14 cellular contexts compared by ENCODE assay signal in genomic region chr10:71638577-71639411, GRCh38.
DNase-seq lines count a peak whose midpoint lies in the region; ATAC-seq and TF ChIP-seq lines count a peak whose summit lies in the region.
"Had no signal": no experiment of that assay in that cellular context is flagged by ENCODE, and none has a peak within 500 bp of the region (broad histone marks: within the 10 kb centered on the region; RNA-seq: fewer than 3 reads in every experiment).

No MANE protein-coding gene starts in this region.

- BruUV-seq in Caco-2 (replicated peaks; lab: Mats Ljungman, UMichigan), result TSS peak; percentile 53

- intact Hi-C loops in Caco-2 (cut with micrococcal nuclease; ENCODE audit: unreplicated experiment), result loop anchor here (1.0 to 10.0 kb wide), 2 partner anchors 9 to 324 kb away; partner anchors contain the start of gene SLC29A3
- intact Hi-C loops in activated T-helper 2 cell treated with anti-CD3 and anti-CD28 coated beads, Interferon-gamma antibody, Interleukin-2, Interleukin-4, amounts not matched to agents 10 μg/mL and 5 μg/mL and 100 μg/mL, durations not matched to agents 14 hours and 24 hours and 36 hours (cut with micrococcal nuclease), result no loop called here

- CTCF ChIA-PET in Caco-2 (lab: Charles Lee), result interaction anchor here (0.6 to 2.0 kb wide), 11 partner anchors 15 to 1492 kb away, joined by 3 to 26 read pairs (median 4); partner anchors contain the start of genes SLC29A3 and TYSND1

- H3K4me1 Mint-ChIP-seq in Caco-2 (ENCODE audit: low read depth, unreplicated experiment), result peaks cover 51% of the 10 kb centered on the region
- H3K4me1 Mint-ChIP-seq in activated T-helper 2 cell treated with anti-CD3 and anti-CD28 coated beads, Interferon-gamma antibody, Interleukin-2, Interleukin-4, amounts not matched to agents 10 μg/mL and 5 μg/mL and 100 μg/mL, durations not matched to agents 14 hours and 24 hours and 36 hours (ENCODE audit: low read depth), result peaks cover 5% of the 10 kb centered on the region

- H3K27ac Mint-ChIP-seq in Caco-2 (ENCODE audit: unreplicated experiment), result peak overlapping the region; percentile 93
- H3K27ac Mint-ChIP-seq in activated T-helper 2 cell treated with anti-CD3 and anti-CD28 coated beads, Interferon-gamma antibody, Interleukin-2, Interleukin-4, amounts not matched to agents 10 μg/mL and 5 μg/mL and 100 μg/mL, durations not matched to agents 14 hours and 24 hours and 36 hours, result no peak overlapping the region

- H3K27me3 ChIP-seq in Caco-2 (replicated peaks; ENCODE audit: control insufficient read depth, insufficient read depth, low read length) (no peaks in the 10 kb centered on the region), ectodermal cell (ENCODE audit: control insufficient read depth, insufficient read depth, low read length, poor library complexity, severe bottlenecking) (peaks cover 6% of the 10 kb centered on the region), neutrophil (no peaks in the 10 kb centered on the region)
- H3K27me3 ChIP-seq: thyroid gland had no signal

- H3K27me3 Mint-ChIP-seq in Caco-2 (ENCODE audit: insufficient read depth, unreplicated experiment), result no peaks in the 10 kb centered on the region
- H3K27me3 Mint-ChIP-seq in activated T-helper 2 cell treated with anti-CD3 and anti-CD28 coated beads, Interferon-gamma antibody, Interleukin-2, Interleukin-4, amounts not matched to agents 10 μg/mL and 5 μg/mL and 100 μg/mL, durations not matched to agents 14 hours and 24 hours and 36 hours (ENCODE audit: low read depth), result peaks cover 2% of the 10 kb centered on the region

- H3K9me3 Mint-ChIP-seq in Caco-2 (ENCODE audit: unreplicated experiment), result no peaks in the 10 kb centered on the region
- H3K9me3 Mint-ChIP-seq in activated T-helper 2 cell treated with anti-CD3 and anti-CD28 coated beads, Interferon-gamma antibody, Interleukin-2, Interleukin-4, amounts not matched to agents 10 μg/mL and 5 μg/mL and 100 μg/mL, durations not matched to agents 14 hours and 24 hours and 36 hours, result no peaks in the 10 kb centered on the region

- WGBS in ectodermal cell, 2 experiments, result 41 to 45% methylated on average over 23 of the region's 23 CpGs

- no peak for ATAC-seq in HG03139 (IDR thresholded peaks at IDR 0.05; ENCODE audit: unreplicated experiment)
- ATAC-seq in GM19397 (IDR thresholded peaks at IDR 0.05; ENCODE audit: unreplicated experiment), result no peak

- no peaks in the 10 kb centered on the region for H3K36me3 Mint-ChIP-seq in Caco-2 (ENCODE audit: insufficient read depth, unreplicated experiment)
- H3K36me3 Mint-ChIP-seq in activated T-helper 2 cell treated with anti-CD3 and anti-CD28 coated beads, Interferon-gamma antibody, Interleukin-2, Interleukin-4, amounts not matched to agents 10 μg/mL and 5 μg/mL and 100 μg/mL, durations not matched to agents 14 hours and 24 hours and 36 hours (ENCODE audit: low read depth), result no peaks in the 10 kb centered on the region

- H3K36me3 ChIP-seq in Caco-2 (ENCODE audit: control insufficient read depth, insufficient read depth, low read length) (no peaks in the 10 kb centered on the region), ectodermal cell (ENCODE audit: control insufficient read depth, insufficient read depth, low read length) (no peaks in the 10 kb centered on the region), neutrophil (no peaks in the 10 kb centered on the region)
- H3K36me3 ChIP-seq: thyroid gland had no signal

- peak; percentile 86 to 95 for DNase-seq in Caco-2
- peak; percentile 1 for DNase-seq in NCI-H524 treated with DMSO at 0.1 percent for 48 hours (lab: John Stamatoyannopoulos, UW)
- DNase-seq in activated T-helper 2 cell treated with anti-CD3 and anti-CD28 coated beads, Interferon-gamma antibody, Interleukin-2, Interleukin-4, amounts not matched to agents 10 μg/mL and 5 μg/mL and 100 μg/mL, durations not matched to agents 14 hours and 24 hours and 36 hours (ENCODE audit: low spot score), result no peak
- DNase-seq in mesenteric fat pad (ENCODE audit: low spot score), result no peak
- DNase-seq: activated CD4-positive, alpha-beta T cell treated with anti-CD3 and anti-CD28 coated beads, Interleukin-2, amount 50 U/mL, for 48 hours; activated naive CD4-positive, alpha-beta T cell treated with anti-CD3 and anti-CD28 coated beads, Interleukin-2, amount 50 U/mL, for 16 hours; HCEC 1CT; NCI-H510A treated with DMSO at 0.1 percent for 48 hours; thyroid gland had no signal

- H3K27ac ChIP-seq in ectodermal cell (ENCODE audit: insufficient read depth, low read depth, low read length, poor library complexity, severe bottlenecking) (peak overlapping the region; percentile 63), neutrophil (peak overlapping the region; percentile 99)
- H3K27ac ChIP-seq: SK-N-MC, thyroid gland had no signal

- peak overlapping the region; percentile 2 for H3K4me3 ChIP-seq in Caco-2 (ENCODE audit: low read depth, low read length)
- H3K4me3 ChIP-seq in ectodermal cell (ENCODE audit: insufficient read depth, low read depth, low read length), result no peak overlapping the region
- peak overlapping the region; percentile 50 to 63 for H3K4me3 ChIP-seq in neutrophil (ENCODE audit: low read depth in 1 of 2, low read length in 1 of 2)
- H3K4me3 ChIP-seq: SK-N-MC, thyroid gland had no signal

- TF ChIP-seq CTCF in Caco-2 (IDR thresholded peaks at IDR 0.05; ENCODE audit: insufficient read depth in 1 of 2, low read depth in 1 of 2, low read length in 1 of 2, severe bottlenecking in 1 of 2, unreplicated experiment in 1 of 2), result no peak
- no peak for TF ChIP-seq CTCF in neutrophil (IDR thresholded peaks at IDR 0.05)

- H3K4me3 Mint-ChIP-seq in Caco-2 (ENCODE audit: unreplicated experiment), result peak overlapping the region; percentile 65
- no peak overlapping the region for H3K4me3 Mint-ChIP-seq in activated T-helper 2 cell treated with anti-CD3 and anti-CD28 coated beads, Interferon-gamma antibody, Interleukin-2, Interleukin-4, amounts not matched to agents 10 μg/mL and 5 μg/mL and 100 μg/mL, durations not matched to agents 14 hours and 24 hours and 36 hours (ENCODE audit: low read depth)

- POLR2A ChIA-PET in Caco-2 (lab: Charles Lee), result interaction anchor here (0.6 to 1.6 kb wide), 6 partner anchors 12 to 1962 kb away, joined by 3 to 6 read pairs (median 4); partner anchors contain the start of gene SLC29A3

- H3K9me3 ChIP-seq in Caco-2, result no peaks in the 10 kb centered on the region
- H3K9me3 ChIP-seq in ectodermal cell (ENCODE audit: control insufficient read depth, low read length), result no peaks in the 10 kb centered on the region
- no peaks in the 10 kb centered on the region for H3K9me3 ChIP-seq in neutrophil
- H3K9me3 ChIP-seq: thyroid gland had no signal

- H3K4me1 ChIP-seq in Caco-2 (peaks cover 66% of the 10 kb centered on the region), ectodermal cell (ENCODE audit: control insufficient read depth, insufficient read depth, low read length) (peaks cover 42% of the 10 kb centered on the region), neutrophil (ENCODE audit: control insufficient read depth in 1 of 2, insufficient read depth in 1 of 2, low read depth in 1 of 2, low read length in 1 of 2) (peaks cover 47 to 61% of the 10 kb centered on the region in 2 experiments)

Comparison
In these comparisons a context has a peak if more than half of its experiments do, and no peak if none do; other contexts are left out.
1. DNase-seq: peak in Caco-2 (2 of 2) and NCI-H524 treated with DMSO at 0.1 percent for 48 hours (single experiment); none in activated T-helper 2 cell treated with anti-CD3 and anti-CD28 coated beads, Interferon-gamma antibody, Interleukin-2, Interleukin-4, amounts not matched to agents 10 μg/mL and 5 μg/mL and 100 μg/mL, durations not matched to agents 14 hours and 24 hours and 36 hours (single experiment) and mesenteric fat pad (single experiment).